27 cellular contexts compared by ENCODE assay signal in genomic region chr2:19818543-19818942, GRCh38.
"Had no signal": no experiment of that assay in that cellular context is flagged by ENCODE, and none has a peak within 500 bp of the region (broad histone marks: within the 10 kb centered on the region; RNA-seq: fewer than 3 reads in every experiment).

No MANE protein-coding gene starts in this region.

- H3K4me1 Mint-ChIP-seq: activated CD4-positive, alpha-beta memory T cell treated with anti-CD3 and anti-CD28 coated beads, Interleukin-2, amount 10 ng/mL, durations not matched to agents 7 days and 5 days; activated CD4-positive, alpha-beta T cell treated with anti-CD3 and anti-CD28 coated beads, Interleukin-2, amount 10 ng/mL, durations not matched to agents 24 days and 14 days; activated naive CD4-positive, alpha-beta T cell treated with anti-CD3 and anti-CD28 coated beads, Interleukin-2, amount 10 ng/mL, durations not matched to agents 7 days and 5 days; brain; central memory CD8-positive, alpha-beta T cell; endodermal cell; stimulated activated naive B cell treated with anti-CD40 and anti-IgM and Interleukin-4, amounts not matched to agents 10 μg/mL and 1 μg/mL and 100 μg/mL, for 72 hours had no signal

- H3K36me3 ChIP-seq: heart left ventricle, ovary, right lobe of liver, upper lobe of right lung had no signal

- H3K9me3 Mint-ChIP-seq: activated CD4-positive, alpha-beta memory T cell treated with anti-CD3 and anti-CD28 coated beads, Interleukin-2, amount 10 ng/mL, durations not matched to agents 7 days and 5 days; activated CD4-positive, alpha-beta T cell treated with anti-CD3 and anti-CD28 coated beads, Interleukin-2, amount 10 ng/mL, durations not matched to agents 24 days and 14 days; activated naive CD4-positive, alpha-beta T cell treated with anti-CD3 and anti-CD28 coated beads, Interleukin-2, amount 10 ng/mL, durations not matched to agents 7 days and 5 days; activated T-cell treated with anti-CD3 and anti-CD28 coated beads, Interleukin-2, amount 50 U/mL, for 72 hours; brain; central memory CD8-positive, alpha-beta T cell; endodermal cell; natural killer cell treated with Interleukin-12 subunit alpha and Interleukin-12 subunit beta and Interleukin-15 and Interleukin-18, amount 100 ng/mL, for 72 hours; stimulated activated naive B cell treated with anti-CD40 and anti-IgM and Interleukin-4, amounts not matched to agents 10 μg/mL and 1 μg/mL and 100 μg/mL, for 72 hours had no signal

- H3K4me1 ChIP-seq: psoas muscle, right lobe of liver, upper lobe of right lung had no signal

- H3K4me3 Mint-ChIP-seq: activated CD4-positive, alpha-beta memory T cell treated with anti-CD3 and anti-CD28 coated beads, Interleukin-2, amount 10 ng/mL, durations not matched to agents 7 days and 5 days; activated CD4-positive, alpha-beta T cell treated with anti-CD3 and anti-CD28 coated beads, Interleukin-2, amount 10 ng/mL, durations not matched to agents 24 days and 14 days; activated naive CD4-positive, alpha-beta T cell treated with anti-CD3 and anti-CD28 coated beads, Interleukin-2, amount 10 ng/mL, durations not matched to agents 7 days and 5 days; activated T-cell treated with anti-CD3 and anti-CD28 coated beads, Interleukin-2, amount 50 U/mL, for 72 hours; brain; central memory CD8-positive, alpha-beta T cell; endodermal cell; natural killer cell treated with Interleukin-12 subunit alpha and Interleukin-12 subunit beta and Interleukin-15 and Interleukin-18, amount 100 ng/mL, for 72 hours; stimulated activated naive B cell treated with anti-CD40 and anti-IgM and Interleukin-4, amounts not matched to agents 10 μg/mL and 1 μg/mL and 100 μg/mL, for 72 hours had no signal

- H3K36me3 Mint-ChIP-seq: activated naive CD4-positive, alpha-beta T cell treated with anti-CD3 and anti-CD28 coated beads, Interleukin-2, amount 10 ng/mL, durations not matched to agents 7 days and 5 days; brain; natural killer cell treated with Interleukin-12 subunit alpha and Interleukin-12 subunit beta and Interleukin-15 and Interleukin-18, amount 100 ng/mL, for 72 hours; stimulated activated naive B cell treated with anti-CD40 and anti-IgM and Interleukin-4, amounts not matched to agents 10 μg/mL and 1 μg/mL and 100 μg/mL, for 72 hours had no signal

- DNase-seq: activated CD4-positive, alpha-beta memory T cell treated with anti-CD3 and anti-CD28 coated beads, Interleukin-2, amount 10 ng/mL, durations not matched to agents 7 days and 5 days; activated CD4-positive, alpha-beta T cell treated with anti-CD3 and anti-CD28 coated beads, Interleukin-2, amount 10 ng/mL, durations not matched to agents 24 days and 14 days; activated effector memory CD4-positive, alpha-beta T cell treated with anti-CD3 and anti-CD28 coated beads, Interleukin-2, amount 50 U/mL, for 16 hours; activated naive CD4-positive, alpha-beta T cell treated with anti-CD3 and anti-CD28 coated beads, Interleukin-2, amount 10 ng/mL, durations not matched to agents 7 days and 5 days; activated T-cell treated with anti-CD3 and anti-CD28 coated beads, Interleukin-2, amount 50 U/mL, for 72 hours; amygdala; endodermal cell; kidney; mammary epithelial cell; midbrain; ovary; psoas muscle; right lobe of liver; small intestine; stimulated activated CD4-positive, alpha-beta T cell treated with anti-CD3 and anti-CD28 coated beads, Interleukin-2, amount 100 ng/mL, for 24 hours; stimulated activated CD8-positive, alpha-beta memory T cell treated with anti-CD3 and anti-CD28 coated beads, Interleukin-4, amount 100 ng/mL, for 48 hours; stimulated activated naive B cell treated with anti-CD40 and anti-IgM and Interleukin-4, amounts not matched to agents 10 μg/mL and 1 μg/mL and 100 μg/mL, for 72 hours; T-helper 2 cell; testis; upper lobe of right lung had no signal

- H3K27me3 Mint-ChIP-seq: activated naive CD4-positive, alpha-beta T cell treated with anti-CD3 and anti-CD28 coated beads, Interleukin-2, amount 10 ng/mL, durations not matched to agents 7 days and 5 days had no signal

- H3K27ac ChIP-seq: heart left ventricle, ovary, psoas muscle, right lobe of liver, SK-N-MC, testis, upper lobe of right lung had no signal

- H3K27me3 ChIP-seq: heart left ventricle, ovary, right lobe of liver, testis, upper lobe of right lung had no signal

- H3K27ac Mint-ChIP-seq: activated CD4-positive, alpha-beta memory T cell treated with anti-CD3 and anti-CD28 coated beads, Interleukin-2, amount 10 ng/mL, durations not matched to agents 7 days and 5 days; activated CD4-positive, alpha-beta T cell treated with anti-CD3 and anti-CD28 coated beads, Interleukin-2, amount 10 ng/mL, durations not matched to agents 24 days and 14 days; activated naive CD4-positive, alpha-beta T cell treated with anti-CD3 and anti-CD28 coated beads, Interleukin-2, amount 10 ng/mL, durations not matched to agents 7 days and 5 days; activated T-cell treated with anti-CD3 and anti-CD28 coated beads, Interleukin-2, amount 50 U/mL, for 72 hours; brain; endodermal cell; natural killer cell treated with Interleukin-12 subunit alpha and Interleukin-12 subunit beta and Interleukin-15 and Interleukin-18, amount 100 ng/mL, for 72 hours; stimulated activated naive B cell treated with anti-CD40 and anti-IgM and Interleukin-4, amounts not matched to agents 10 μg/mL and 1 μg/mL and 100 μg/mL, for 72 hours had no signal

- ATAC-seq: activated CD4-positive, CD25-positive, alpha-beta regulatory T cell treated with anti-CD3 and anti-CD28 coated beads, Interleukin-2, amount 50 U/mL, for 24 hours; activated T-cell treated with anti-CD3 and anti-CD28 coated beads, Interleukin-2, amount 50 U/mL, for 72 hours; left lobe of liver; natural killer cell treated with Interleukin-12 subunit alpha and Interleukin-12 subunit beta and Interleukin-15 and Interleukin-18, amount 100 ng/mL, for 72 hours; right lobe of liver had no signal

- H3K9me3 ChIP-seq: heart left ventricle, ovary, psoas muscle, right lobe of liver, testis, upper lobe of right lung had no signal

- H3K4me3 ChIP-seq: heart left ventricle, ovary, psoas muscle, right lobe of liver, SK-N-MC, testis, upper lobe of right lung had no signal
